16 cellular contexts compared by ENCODE assay signal in genomic region chr15:72193781-72194396, GRCh38. TPM values are rescaled to one million over a fixed set of nuclear protein-coding genes. Genes with fewer than 3 reads are reported as not detected.
"Had no signal": no experiment of that assay in that cellular context is flagged by ENCODE, and none has a peak within 500 bp of the region (broad histone marks: within the 10 kb centered on the region; RNA-seq: fewer than 3 reads in every experiment).

No MANE protein-coding gene starts in this region.

- H3K27ac ChIP-seq: gastrocnemius medialis, heart right ventricle, left ventricle myocardium inferior, sigmoid colon had no signal

- H3K4me3 Mint-ChIP-seq: activated naive CD8-positive, alpha-beta T cell; type B pancreatic cell had no signal

- H3K9me3 Mint-ChIP-seq: type B pancreatic cell had no signal

- H3K27ac Mint-ChIP-seq: activated naive CD8-positive, alpha-beta T cell; type B pancreatic cell had no signal

- H3K9me3 ChIP-seq: gastrocnemius medialis, heart right ventricle, left ventricle myocardium inferior, sigmoid colon had no signal

- H3K4me1 ChIP-seq: gastrocnemius medialis had no signal

- H3K36me3 Mint-ChIP-seq: activated naive CD8-positive, alpha-beta T cell had no signal

- H3K4me3 ChIP-seq: gastrocnemius medialis, heart right ventricle, left ventricle myocardium inferior, sigmoid colon had no signal

- DNase-seq: activated CD4-positive, alpha-beta T cell treated with anti-CD3 and anti-CD28 coated beads, Interleukin-2, amount 50 U/mL, for 4 hours; activated CD4-positive, CD25-positive, alpha-beta regulatory T cell treated with anti-CD3 and anti-CD28 coated beads, Interleukin-2, amount 50 U/mL, for 72 hours; activated gamma-delta T cell; activated T-cell treated with anti-CD3 and anti-CD28 coated beads, Interleukin-2, amount 50 U/mL, for 1 hour; aorta; gastrocnemius medialis; heart right ventricle; kidney; left ventricle myocardium inferior; sigmoid colon; stimulated activated CD4-positive, alpha-beta T cell treated with anti-CD3 and anti-CD28 coated beads, Interleukin-12 subunit alpha, Interleukin-12 subunit beta, amount 100 ng/mL, for 4 hours; stimulated activated naive CD4-positive, alpha-beta T cell had no signal

RNA-seq across cellular contexts. Expression of gene GRAMD2A, which starts 3.7 kb away (rescaled TPM):
- total RNA-seq: gastrocnemius medialis; left ventricle myocardium inferior; osteocyte; T-helper 2 cell treated with Interferon-gamma antibody and Interleukin-4, amounts not matched to agents 100 ng/mL and 5 ng/mL, for 36 hours had no signal
